Comparison of ENCODE assay signal across 28 cellular contexts in the genomic region with DNA sequence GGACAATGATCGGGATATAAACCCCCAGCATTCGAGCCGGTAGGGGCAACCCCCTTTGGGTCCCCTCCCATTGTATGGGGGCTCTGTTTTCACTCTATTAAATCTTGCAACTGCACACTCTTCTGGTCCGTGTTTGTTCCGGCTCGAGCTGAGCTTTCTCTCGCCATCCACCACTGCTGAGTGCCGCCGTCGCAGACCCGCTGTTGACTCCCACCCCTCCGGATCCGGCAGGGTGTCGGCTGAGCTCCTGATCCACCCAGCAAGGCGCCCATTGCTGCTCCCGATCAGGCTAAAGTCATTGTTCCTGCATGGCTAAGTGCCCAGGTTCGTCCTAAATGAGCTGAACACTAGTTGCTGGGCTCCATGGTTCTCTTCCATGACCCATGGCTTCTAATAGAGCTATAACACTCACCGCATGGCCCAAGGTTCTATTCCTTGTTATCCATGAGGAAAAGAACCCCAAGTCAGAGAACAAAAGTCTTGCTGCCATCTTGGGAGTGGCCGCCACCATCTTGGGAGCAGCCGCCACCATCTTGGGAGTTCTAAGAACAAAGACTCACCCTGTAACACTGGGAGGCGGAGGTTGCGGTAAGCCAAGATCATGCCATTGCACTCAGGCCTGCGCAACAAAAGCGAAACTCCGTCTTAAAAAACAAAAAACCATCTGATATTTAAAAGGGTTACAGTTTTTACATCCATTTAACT.
"Had no signal": no experiment of that assay in that cellular context is flagged by ENCODE, and none has a peak within 500 bp of the region (broad histone marks: within the 10 kb centered on the region; RNA-seq: fewer than 3 reads in every experiment).

No MANE protein-coding gene starts in this region.

- H3K9me3 ChIP-seq: left lung, lower lobe of right lung, ovary, right atrium auricular region, right lobe of liver, thyroid gland, transverse colon, upper lobe of right lung had no signal

- H3K27ac ChIP-seq: left lung, lower lobe of right lung, neural progenitor cell, ovary, right atrium auricular region, right lobe of liver, thyroid gland, transverse colon, upper lobe of right lung had no signal

- H3K9ac ChIP-seq: neural progenitor cell had no signal

- FAIRE-seq: islet of Langerhans, kidney, urothelium cell line had no signal

- H3K4me3 ChIP-seq: left lung, lower lobe of right lung, neural progenitor cell, ovary, right atrium auricular region, right lobe of liver, smooth muscle cell, thyroid gland, transverse colon, upper lobe of right lung had no signal

- H3K4me1 ChIP-seq: left lung, lower lobe of right lung, neural progenitor cell, right atrium auricular region, right lobe of liver, thyroid gland, upper lobe of right lung had no signal

- ATAC-seq: left colon; left lung; lower lobe of right lung; natural killer cell; right lobe of liver; stimulated activated memory B cell treated with anti-CD40 and anti-IgM and Interleukin-4, amounts not matched to agents 10 μg/mL and 1 μg/mL and 100 μg/mL, for 72 hours; stimulated activated naive CD8-positive, alpha-beta T cell treated with anti-CD3 and anti-CD28 coated beads, Interleukin-15, amount 100 ng/mL, for 72 hours; upper lobe of right lung had no signal

- H3K27me3 ChIP-seq: neural progenitor cell, ovary, right atrium auricular region, right lobe of liver, thyroid gland had no signal

- H2AFZ ChIP-seq: neural progenitor cell had no signal

- H3K4me2 ChIP-seq: neural progenitor cell, smooth muscle cell had no signal

- DNase-seq: hypothalamus; immature natural killer cell; kidney; left colon; lower lobe of right lung; mammary epithelial cell; mesenchymal stem cell; natural killer cell; nephron progenitor cell; ovary; right lobe of liver; stimulated activated CD4-positive, alpha-beta T cell treated with anti-CD3 and anti-CD28 coated beads, Interleukin-1b, Interleukin-23, amount 100 ng/mL, for 48 hours; stimulated activated CD4-positive, alpha-beta T cell treated with anti-CD3 and anti-CD28 coated beads, Interleukin-2, amount 100 ng/mL, for 48 hours; stimulated activated CD4-positive, alpha-beta T cell treated with anti-CD3 and anti-CD28 coated beads, Interleukin-4, amount 100 ng/mL, for 4 hours; stimulated activated CD8-positive, alpha-beta memory T cell treated with anti-CD3 and anti-CD28 coated beads, Interleukin-4, amount 100 ng/mL, for 48 hours; stimulated activated naive CD4-positive, alpha-beta T cell treated with Interleukin-2 at 50 U/mL for 16 hours; stimulated activated naive CD8-positive, alpha-beta T cell treated with anti-CD3 and anti-CD28 coated beads, Interleukin-15, amount 100 ng/mL, for 72 hours; substantia nigra; thyroid gland; transverse colon; upper lobe of right lung had no signal

- H3K36me3 ChIP-seq: left lung, lower lobe of right lung, neural progenitor cell, ovary, right atrium auricular region, right lobe of liver, thyroid gland, transverse colon, upper lobe of right lung had no signal
